In the genomic region with DNA sequence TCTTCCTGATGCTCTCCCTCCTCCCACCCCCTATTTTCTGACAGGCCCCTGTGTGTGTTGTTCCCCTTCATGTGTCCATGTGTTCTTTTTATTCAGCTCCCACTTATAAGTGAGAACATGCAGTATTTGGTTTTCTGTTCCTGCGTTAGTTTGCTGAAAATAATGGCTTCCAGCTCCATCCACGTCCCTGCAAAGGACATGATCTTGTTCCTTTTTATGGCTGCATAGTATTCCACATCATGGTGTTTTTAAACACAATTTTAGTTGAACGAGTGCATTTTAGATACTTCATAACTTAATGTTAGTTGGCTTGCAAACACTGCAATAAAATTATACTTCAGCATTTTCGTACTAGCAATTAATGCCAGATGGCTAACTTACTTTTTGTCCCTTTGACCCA, we compare ENCODE assay signal across 2 cellular contexts.
TF ChIP-seq lines count a peak whose summit lies in the region.

No MANE protein-coding gene starts in this region.

TF ChIP-seq in HEK293, 187 proteins besides CTCF, POLR2A, EP300 and RAD21:
- TF ChIP-seq ZNF2 (tag by site-specific recombination; IDR thresholded peaks at IDR 0.05) (no peak), SP7 (tag by site-specific recombination; IDR thresholded peaks at IDR 0.05) (no peak), ZNF146 (tag by site-specific recombination; IDR thresholded peaks at IDR 0.05) (peak; percentile 95), MZF1 (tag by site-specific recombination; IDR thresholded peaks at IDR 0.05; ENCODE audit: borderline replicate concordance) (no peak), ZNF112 (tag by site-specific recombination; IDR thresholded peaks at IDR 0.05) (no peak), SALL2 (tag by site-specific recombination; IDR thresholded peaks at IDR 0.05; ENCODE audit: borderline replicate concordance) (no peak), KLF7 (tag by site-specific recombination; IDR thresholded peaks at IDR 0.05; ENCODE audit: borderline replicate concordance) (no peak)
- TF ChIP-seq, protein P1, sequence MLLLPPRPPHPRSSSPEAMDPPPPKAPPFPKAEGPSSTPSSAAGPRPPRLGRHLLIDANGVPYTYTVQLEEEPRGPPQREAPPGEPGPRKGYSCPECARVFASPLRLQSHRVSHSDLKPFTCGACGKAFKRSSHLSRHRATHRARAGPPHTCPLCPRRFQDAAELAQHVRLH (tag by site-specific recombination; IDR thresholded peaks at IDR 0.05): 0 out of 2 replicates have a peak, but pooled peaks have one; percentile 56
- TF ChIP-seq, protein P2, sequence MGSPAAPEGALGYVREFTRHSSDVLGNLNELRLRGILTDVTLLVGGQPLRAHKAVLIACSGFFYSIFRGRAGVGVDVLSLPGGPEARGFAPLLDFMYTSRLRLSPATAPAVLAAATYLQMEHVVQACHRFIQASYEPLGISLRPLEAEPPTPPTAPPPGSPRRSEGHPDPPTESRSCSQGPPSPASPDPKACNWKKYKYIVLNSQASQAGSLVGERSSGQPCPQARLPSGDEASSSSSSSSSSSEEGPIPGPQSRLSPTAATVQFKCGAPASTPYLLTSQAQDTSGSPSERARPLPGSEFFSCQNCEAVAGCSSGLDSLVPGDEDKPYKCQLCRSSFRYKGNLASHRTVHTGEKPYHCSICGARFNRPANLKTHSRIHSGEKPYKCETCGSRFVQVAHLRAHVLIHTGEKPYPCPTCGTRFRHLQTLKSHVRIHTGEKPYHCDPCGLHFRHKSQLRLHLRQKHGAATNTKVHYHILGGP (tag by site-specific recombination; IDR thresholded peaks at IDR 0.05): no peak

TF ChIP-seq in K562, 482 proteins besides CTCF, POLR2A, EP300 and RAD21:
- TF ChIP-seq NFE2 (IDR thresholded peaks at IDR 0.05; ENCODE audit: low read depth) (no peak), ZNF146 (CRISPR knock-in tag; IDR thresholded peaks at IDR 0.05; ENCODE audit: unreplicated experiment) (peak; percentile 39)
TF ChIP-seq in K562: peak in this region for 1.
